In genomic region chr2:14903709-14904374, GRCh38 we compare ENCODE assay signal across 8 cellular contexts.
DNase-seq lines count a peak whose midpoint lies in the region; ATAC-seq lines count a peak whose summit lies in the region.

No MANE protein-coding gene starts in this region.

- no peaks in the 10 kb centered on the region for H3K9me3 ChIP-seq in CD8-positive, alpha-beta memory T cell (ENCODE audit: low read length)
- no peaks in the 10 kb centered on the region for H3K9me3 ChIP-seq in mesenchymal stem cell (ENCODE audit: control insufficient read depth, low read length)

- no peak overlapping the region for H3K18ac ChIP-seq in mesenchymal stem cell (ENCODE audit: low read depth in 1 of 2, low read length in 2 of 2)

- no peak overlapping the region for H3K4me3 ChIP-seq in CD8-positive, alpha-beta memory T cell (ENCODE audit: low read length)
- no peak overlapping the region for H3K4me3 ChIP-seq in mesenchymal stem cell (ENCODE audit: insufficient read depth in 1 of 2, low read depth in 1 of 2, low read length in 2 of 2)

- H4K8ac ChIP-seq in mesenchymal stem cell (ENCODE audit: low read length), result no peak overlapping the region

- H3K36me3 Mint-ChIP-seq in CD8-positive, alpha-beta memory T cell, result no peaks in the 10 kb centered on the region
- H3K36me3 Mint-ChIP-seq in activated CD8-positive, alpha-beta T cell treated with anti-CD3 and anti-CD28 coated beads, Interleukin-2, amount 10 ng/mL, durations not matched to agents 7 days and 5 days (ENCODE audit: low read depth), result no peaks in the 10 kb centered on the region

- no peak overlapping the region for H2BK5ac ChIP-seq in mesenchymal stem cell (ENCODE audit: low read depth, low read length, poor library complexity, severe bottlenecking)

- CTCF ChIA-PET in CD8-positive, alpha-beta memory T cell (lab: Charles Lee), result no interaction called here
- CTCF ChIA-PET in activated CD8-positive, alpha-beta T cell treated with anti-CD3 and anti-CD28 coated beads, Interleukin-2, amount 10 ng/mL, durations not matched to agents 7 days and 5 days (lab: Charles Lee), result interaction anchor here (0.6 to 4.3 kb wide), 10 partner anchors 9 to 675 kb away, joined by 3 to 25 read pairs (median 4); no protein-coding TSS in a partner anchor

- no peak overlapping the region for H2AFZ ChIP-seq in mesenchymal stem cell (ENCODE audit: low read depth, low read length)

- H2AK5ac ChIP-seq in mesenchymal stem cell (ENCODE audit: low read length, severe bottlenecking), result no peak overlapping the region

- H3K14ac ChIP-seq in mesenchymal stem cell (ENCODE audit: low read length in 2 of 2), result no peak overlapping the region

- H3K4me3 Mint-ChIP-seq in CD8-positive, alpha-beta memory T cell, result no peak overlapping the region
- H3K4me3 Mint-ChIP-seq in activated CD8-positive, alpha-beta T cell treated with anti-CD3 and anti-CD28 coated beads, Interleukin-2, amount 10 ng/mL, durations not matched to agents 7 days and 5 days, result no peak overlapping the region

- no peaks in the 10 kb centered on the region for H3K4me1 Mint-ChIP-seq in CD8-positive, alpha-beta memory T cell
- no peaks in the 10 kb centered on the region for H3K4me1 Mint-ChIP-seq in activated CD8-positive, alpha-beta T cell treated with anti-CD3 and anti-CD28 coated beads, Interleukin-2, amount 10 ng/mL, durations not matched to agents 7 days and 5 days (ENCODE audit: low read depth)

- H3K9me3 Mint-ChIP-seq in CD8-positive, alpha-beta memory T cell, result peaks cover 0 to 8% (median 1%) of the 10 kb centered on the region in 5 donors
- H3K9me3 Mint-ChIP-seq in activated CD8-positive, alpha-beta T cell treated with anti-CD3 and anti-CD28 coated beads, Interleukin-2, amount 10 ng/mL, durations not matched to agents 7 days and 5 days (ENCODE audit: insufficient read depth), result no peaks in the 10 kb centered on the region

- peaks cover 4 to 5% of the 10 kb centered on the region in 2 donors for H3K27me3 Mint-ChIP-seq in CD8-positive, alpha-beta memory T cell
- no peaks in the 10 kb centered on the region for H3K27me3 Mint-ChIP-seq in activated CD8-positive, alpha-beta T cell treated with anti-CD3 and anti-CD28 coated beads, Interleukin-2, amount 10 ng/mL, durations not matched to agents 7 days and 5 days (ENCODE audit: low read depth)

- no peaks in the 10 kb centered on the region for H3K4me1 ChIP-seq in CD8-positive, alpha-beta memory T cell (ENCODE audit: insufficient read depth, low read length)
- no peaks in the 10 kb centered on the region for H3K4me1 ChIP-seq in mesenchymal stem cell (ENCODE audit: control insufficient read depth, insufficient read depth, low read depth, low read length)

- no peak overlapping the region for H3K4ac ChIP-seq in mesenchymal stem cell (ENCODE audit: low read depth in 1 of 2, low read length in 2 of 2)

- H3K27ac ChIP-seq in CD8-positive, alpha-beta memory T cell (ENCODE audit: low read depth, low read length), result no peak overlapping the region
- no peak overlapping the region for H3K27ac ChIP-seq in mesenchymal stem cell (ENCODE audit: low read length, poor library complexity, severe bottlenecking)

- DNase-seq in CD8-positive, alpha-beta memory T cell, result peak; percentile 1 to 51 (median 10)
- DNase-seq in NCI-H146 treated with DMSO at 0.1 percent for 48 hours (lab: John Stamatoyannopoulos, UW; ENCODE audit: unreplicated experiment), result peak; percentile 13
- peak; percentile 70 for DNase-seq in activated CD8-positive, alpha-beta T cell treated with anti-CD3 and anti-CD28 coated beads, Interleukin-2, amount 10 ng/mL, durations not matched to agents 7 days and 5 days
- DNase-seq in globus pallidus (ENCODE audit: low spot score), result peak; percentile 5
- peak; percentile 11 for DNase-seq in stimulated activated CD8-positive, alpha-beta memory T cell treated with anti-CD3 and anti-CD28 coated beads, Interleukin-15, amount 100 ng/mL, for 24 hours (ENCODE audit: low read depth)
- no peak for DNase-seq in mesenchymal stem cell

- H3K36me3 ChIP-seq in CD8-positive, alpha-beta memory T cell (ENCODE audit: insufficient read depth, low read length), result no peaks in the 10 kb centered on the region
- H3K36me3 ChIP-seq in mesenchymal stem cell (ENCODE audit: control insufficient read depth in 1 of 2, insufficient read depth in 2 of 2, low read depth in 1 of 2, low read length in 2 of 2), result no peaks in the 10 kb centered on the region

- ATAC-seq in GM18517 (IDR thresholded peaks at IDR 0.05; ENCODE audit: unreplicated experiment), result peak; percentile 98
- peak; percentile 99 for ATAC-seq in HG02870 (IDR thresholded peaks at IDR 0.05; ENCODE audit: unreplicated experiment)
- ATAC-seq in activated CD8-positive, alpha-beta T cell treated with anti-CD3 and anti-CD28 coated beads, Interleukin-2, amount 10 ng/mL, durations not matched to agents 7 days and 5 days, result peak; percentile 98

- H3K4me2 ChIP-seq in mesenchymal stem cell (ENCODE audit: low read length, poor library complexity, severe bottlenecking), result no peak overlapping the region

- 61% methylated on average over 9 of the region's 15 CpGs for WGBS in mesenchymal stem cell

- POLR2A ChIA-PET in CD8-positive, alpha-beta memory T cell (lab: Charles Lee), result no interaction called here
- POLR2A ChIA-PET in activated CD8-positive, alpha-beta T cell treated with anti-CD3 and anti-CD28 coated beads, Interleukin-2, amount 10 ng/mL, durations not matched to agents 7 days and 5 days (lab: Charles Lee), result interaction anchor here (0.6 kb wide), 1 partner anchor 191 kb away, joined by 3 read pairs; no protein-coding TSS in a partner anchor

- no peak overlapping the region for H2BK120ac ChIP-seq in mesenchymal stem cell (ENCODE audit: low read depth, low read length)

- peak overlapping the region in 1 of 8 donors; percentile 93 for H3K27ac Mint-ChIP-seq in CD8-positive, alpha-beta memory T cell
- H3K27ac Mint-ChIP-seq in activated CD8-positive, alpha-beta T cell treated with anti-CD3 and anti-CD28 coated beads, Interleukin-2, amount 10 ng/mL, durations not matched to agents 7 days and 5 days, result no peak overlapping the region

- no peak overlapping the region for H2BK15ac ChIP-seq in mesenchymal stem cell (ENCODE audit: low read depth, poor library complexity, severe bottlenecking)

- H3K9ac ChIP-seq in mesenchymal stem cell (ENCODE audit: low read length), result no peak overlapping the region

- H4K91ac ChIP-seq in mesenchymal stem cell (ENCODE audit: low read length), result no peak overlapping the region

- H3K79me1 ChIP-seq in mesenchymal stem cell (replicated peaks; ENCODE audit: low read length, poor library complexity, severe bottlenecking), result no peaks in the 10 kb centered on the region

- no peak overlapping the region for H2BK12ac ChIP-seq in mesenchymal stem cell (ENCODE audit: low read length in 2 of 2)

- H3K27me3 ChIP-seq in CD8-positive, alpha-beta memory T cell (ENCODE audit: insufficient read depth, low read length, poor library complexity, severe bottlenecking), result no peaks in the 10 kb centered on the region
- no peaks in the 10 kb centered on the region for H3K27me3 ChIP-seq in mesenchymal stem cell (ENCODE audit: control insufficient read depth in 1 of 2, insufficient read depth in 1 of 2, low read length in 2 of 2)

- no peak overlapping the region for H3K23ac ChIP-seq in mesenchymal stem cell (ENCODE audit: low read length in 2 of 2)
